Comparison of ENCODE assay signal across 1 cellular context in genomic region chr15:99683000-99683670, GRCh38.
TF ChIP-seq lines count a peak whose summit lies in the region.

No MANE protein-coding gene starts in this region.

TF ChIP-seq in PFSK-1, 5 proteins besides CTCF, POLR2A, EP300 and RAD21 (continued from another document):
- no peak for TF ChIP-seq REST (IDR thresholded peaks at IDR 0.05; ENCODE audit: insufficient read depth in 1 of 2, low read depth in 2 of 2, low read length in 2 of 2)
- TF ChIP-seq SIN3A (IDR thresholded peaks at IDR 0.05; ENCODE audit: borderline replicate concordance, insufficient read depth, low read length): 0 out of 2 replicates have a peak, but pooled peaks have one; percentile 21
- TF ChIP-seq TAF1 (IDR thresholded peaks at IDR 0.05; ENCODE audit: borderline replicate concordance, insufficient read depth, low read length): no peak
- peak; percentile 56 for TF ChIP-seq POLR2AphosphoS5 (IDR thresholded peaks at IDR 0.05; ENCODE audit: low read depth, low read length)
TF ChIP-seq in PFSK-1: peak in this region for 2.
